8 cellular contexts compared by ENCODE assay signal in the genomic region with DNA sequence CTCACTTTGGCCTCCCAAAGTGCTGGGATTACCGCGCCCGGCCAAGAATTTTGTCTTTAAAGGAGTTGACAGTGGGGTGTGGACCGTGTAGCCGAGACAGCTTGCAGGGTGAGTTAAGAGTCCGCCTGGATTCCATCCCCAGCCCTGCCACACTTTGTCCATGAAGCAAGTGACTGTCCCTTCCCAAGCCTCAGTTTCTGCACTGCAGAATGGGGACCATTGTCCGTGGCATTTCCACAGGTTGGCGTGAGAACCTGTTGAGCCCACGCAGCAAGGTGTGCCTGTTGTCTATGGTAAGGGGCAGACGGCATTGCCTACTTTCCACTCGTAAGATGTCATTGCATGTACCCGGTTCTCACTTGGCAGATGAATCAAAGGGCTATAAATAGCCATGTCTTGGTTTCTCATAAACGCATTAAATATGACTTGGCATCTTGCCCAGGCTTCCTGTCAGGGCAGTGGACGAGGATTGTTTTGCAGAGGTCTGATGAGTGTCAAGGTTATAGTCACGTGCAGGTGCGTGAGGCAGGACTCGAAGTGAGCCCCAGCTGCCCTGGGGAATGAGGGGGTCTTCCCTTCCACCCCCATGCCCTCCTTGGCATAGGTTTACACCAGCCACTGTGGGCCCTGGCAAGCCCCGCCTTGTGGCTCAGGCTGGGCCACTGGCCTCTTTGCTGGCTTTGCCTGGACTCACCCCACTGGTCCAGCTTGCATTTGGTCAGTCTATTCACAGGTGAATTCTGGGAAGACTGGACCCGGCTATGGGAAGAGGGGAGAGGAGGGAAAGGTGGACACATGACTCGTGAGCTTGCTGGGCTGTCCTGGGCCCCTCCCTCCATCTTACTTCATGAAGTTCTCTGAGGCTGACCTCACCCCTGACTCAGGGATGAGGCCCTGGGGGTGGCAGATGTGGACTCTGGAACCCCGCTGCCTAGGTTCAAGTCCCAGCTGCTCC. TPM values are rescaled to one million over a fixed set of nuclear protein-coding genes. Genes with fewer than 3 reads are reported as not detected.
DNase-seq lines count a peak whose midpoint lies in the region; ATAC-seq and TF ChIP-seq lines count a peak whose summit lies in the region.

No MANE protein-coding gene starts in this region.

- peaks cover 0 to 7% of the 10 kb centered on the region in 2 donors for H3K4me1 ChIP-seq in esophagus (ENCODE audit: control insufficient read depth in 2 of 2, insufficient read depth in 2 of 2, low read length in 1 of 2)
- peaks cover 27% of the 10 kb centered on the region for H3K4me1 ChIP-seq in vagina
- H3K4me1 ChIP-seq in HAP-1: peaks cover 16% of the 10 kb centered on the region

- no peaks in the 10 kb centered on the region for H3K36me3 ChIP-seq in esophagus (ENCODE audit: control insufficient read depth in 2 of 2, insufficient read depth in 2 of 2, low read length in 1 of 2)
- H3K36me3 ChIP-seq in vagina: no peaks in the 10 kb centered on the region
- H3K36me3 ChIP-seq in HAP-1 (replicated peaks): no peaks in the 10 kb centered on the region

- H3K9me3 ChIP-seq in esophagus (ENCODE audit: control insufficient read depth in 2 of 2, insufficient read depth in 1 of 2, low read depth in 1 of 2, low read length in 1 of 2): no peaks in the 10 kb centered on the region
- no peaks in the 10 kb centered on the region for H3K9me3 ChIP-seq in vagina
- H3K9me3 ChIP-seq in HAP-1: peaks cover 3% of the 10 kb centered on the region; the same call in 1 of the 2 replicates

- no peak for TF ChIP-seq POLR2A in vagina (IDR thresholded peaks at IDR 0.05)

- peak; percentile 93 for DNase-seq in NCI-H748 (lab: John Stamatoyannopoulos, UW; ENCODE audit: unreplicated experiment)
- peak in 2 of 3 experiments; percentile 38 to 58 for DNase-seq in activated CD8-positive, alpha-beta memory T cell treated with anti-CD3 and anti-CD28 coated beads for 48 hours (ENCODE audit: low read depth in 2 of 3, low spot score in 2 of 3)
- DNase-seq in pulmonary artery endothelial cell (ENCODE audit: low read depth, low spot score): peak; percentile 95
- DNase-seq in vagina (ENCODE audit: extremely low spot score in 2 of 2): no peak
- no peak for DNase-seq in HAP-1 (ENCODE audit: low spot score in 2 of 2)

- H3K4me3 ChIP-seq in esophagus (ENCODE audit: low read depth in 1 of 2, low read length in 2 of 2) (no peak overlapping the region), vagina (no peak overlapping the region), HAP-1 (no peak overlapping the region)

- H3K27me3 ChIP-seq in esophagus (ENCODE audit: control insufficient read depth in 1 of 2, insufficient read depth in 2 of 2, low read length in 2 of 2) (no peaks in the 10 kb centered on the region), vagina (no peaks in the 10 kb centered on the region), HAP-1 (ENCODE audit: low read depth) (no peaks in the 10 kb centered on the region)

- 20% methylated on average over 21 of the region's 21 CpGs for WGBS in esophagus, 2 donors

- no peak for TF ChIP-seq CTCF in vagina (IDR thresholded peaks at IDR 0.05)

- intact Hi-C loops in vagina (cut with DNase I): no loop called here

- ATAC-seq in GM18499 (IDR thresholded peaks at IDR 0.05; ENCODE audit: insufficient read depth, unreplicated experiment): peak; percentile 50
- peak; percentile 68 for ATAC-seq in HG03354 (IDR thresholded peaks at IDR 0.05; ENCODE audit: poor library complexity, severe bottlenecking, unreplicated experiment)

- in situ Hi-C loops in HAP-1 (cut with MboI; ENCODE audit: low sequenced_read_pairs): no loop called here

- H3K27ac ChIP-seq in esophagus (ENCODE audit: low read depth in 2 of 2, low read length in 1 of 2): peak overlapping the region; percentile 52 to 85
- H3K27ac ChIP-seq in vagina: peak overlapping the region; percentile 64

RNA-seq across cellular contexts. Expression of a gene that starts 14.6 kb away (rescaled TPM):
- under 1 TPM in 1 of 2 donors, not detected in 1; 0.08 TPM for polyA plus RNA-seq in esophagus
- total RNA-seq in pulmonary artery endothelial cell (not detected in 2 replicates), vagina (not detected)

RNA-seq across cellular contexts. Expression of a gene that starts 34.8 kb away (rescaled TPM):
- polyA plus RNA-seq in esophagus: 10 to 100 TPM; 39.0 to 63.5 TPM
- total RNA-seq in pulmonary artery endothelial cell (0.25 and 0.40 TPM in 2 replicates), vagina (32.9 TPM)

RNA-seq across cellular contexts. Expression of a gene that starts 54.8 kb away (rescaled TPM):
- 10 to 100 TPM; 74.7 to 97.6 TPM for polyA plus RNA-seq in esophagus
- total RNA-seq in pulmonary artery endothelial cell: 43.4 and 48.8 TPM in 2 replicates
- 95.5 TPM for total RNA-seq in vagina

RNA-seq across cellular contexts. Expression of a gene that starts 59.4 kb away (rescaled TPM):
- 10 to 100 TPM; 33.5 to 94.9 TPM for polyA plus RNA-seq in esophagus
- total RNA-seq in pulmonary artery endothelial cell (31.8 and 32.1 TPM in 2 replicates), vagina (144 TPM)

Comparison
In these comparisons a context has a peak if more than half of its experiments do, and no peak if none do; other contexts are left out.
1. DNase-seq: peak in NCI-H748 (single experiment), activated CD8-positive, alpha-beta memory T cell treated with anti-CD3 and anti-CD28 coated beads for 48 hours (2 of 3) and pulmonary artery endothelial cell (single experiment); none in vagina (0 of 2) and HAP-1 (0 of 2).
2. RNA of a gene that starts 34.8 kb away (total RNA-seq): 32.9 TPM in vagina (single experiment); 0.25 to 0.40 TPM in pulmonary artery endothelial cell; every median in the first group is over 10 times any median in the second.